In genomic region chr3:194034556-194035336, GRCh38 we compare ENCODE assay signal across 1 cellular context.
TF ChIP-seq lines count a peak whose summit lies in the region.

No MANE protein-coding gene starts in this region.

TF ChIP-seq in HepG2, 621 proteins besides CTCF, POLR2A, EP300 and RAD21 (continued from another document and continues in another):
- TF ChIP-seq HMGXB3 (CRISPR knock-in tag; IDR thresholded peaks at IDR 0.05; ENCODE audit: borderline replicate concordance) (no peak), SAFB2 (CRISPR knock-in tag; IDR thresholded peaks at IDR 0.05; ENCODE audit: borderline replicate concordance, low read depth) (no peak), SMAD1 (CRISPR knock-in tag; IDR thresholded peaks at IDR 0.05; ENCODE audit: borderline replicate concordance, low read depth) (no peak), ZHX2 (IDR thresholded peaks at IDR 0.05; ENCODE audit: low read depth) (no peak), ZHX2 (CRISPR knock-in tag; IDR thresholded peaks at IDR 0.05; ENCODE audit: borderline replicate concordance) (no peak), ZNF598 (CRISPR knock-in tag; IDR thresholded peaks at IDR 0.05; ENCODE audit: borderline replicate concordance) (no peak), GLI4 (CRISPR knock-in tag; IDR thresholded peaks at IDR 0.05; ENCODE audit: borderline replicate concordance) (no peak), ZNF333 (CRISPR knock-in tag; IDR thresholded peaks at IDR 0.05; ENCODE audit: borderline replicate concordance) (no peak), GATAD1 (CRISPR knock-in tag; IDR thresholded peaks at IDR 0.05) (no peak), ZNF570 (CRISPR knock-in tag; IDR thresholded peaks at IDR 0.05; ENCODE audit: borderline replicate concordance) (no peak), PHF20 (CRISPR knock-in tag; IDR thresholded peaks at IDR 0.05) (no peak), FOXA3 (CRISPR knock-in tag; IDR thresholded peaks at IDR 0.05) (no peak), ZNF75D (CRISPR knock-in tag; IDR thresholded peaks at IDR 0.05; ENCODE audit: borderline replicate concordance) (no peak), SP4 (CRISPR knock-in tag; IDR thresholded peaks at IDR 0.05) (no peak), ETV5 (CRISPR knock-in tag; IDR thresholded peaks at IDR 0.05; ENCODE audit: borderline replicate concordance) (no peak), SMC3 (IDR thresholded peaks at IDR 0.05; ENCODE audit: low read length) (no peak), MED1 (CRISPR knock-in tag; IDR thresholded peaks at IDR 0.05) (no peak), ZNF337 (CRISPR knock-in tag; IDR thresholded peaks at IDR 0.05; ENCODE audit: borderline replicate concordance, low read depth) (no peak), MTA1 (CRISPR knock-in tag; IDR thresholded peaks at IDR 0.05; ENCODE audit: borderline replicate concordance) (no peak), ZFP90 (CRISPR knock-in tag; IDR thresholded peaks at IDR 0.05; ENCODE audit: borderline replicate concordance) (no peak), MAF1 (CRISPR knock-in tag; IDR thresholded peaks at IDR 0.05; ENCODE audit: borderline replicate concordance) (no peak), HCFC1 (IDR thresholded peaks at IDR 0.05; ENCODE audit: low read depth, low read length) (no peak), HIC2 (CRISPR knock-in tag; IDR thresholded peaks at IDR 0.05; ENCODE audit: low read depth) (no peak), TCF7 (IDR thresholded peaks at IDR 0.05; ENCODE audit: low read depth) (no peak), SP2 (CRISPR knock-in tag; IDR thresholded peaks at IDR 0.05) (no peak), ZNF24 (IDR thresholded peaks at IDR 0.05) (no peak), TOPORS (CRISPR knock-in tag; IDR thresholded peaks at IDR 0.05) (no peak), TCF12 (IDR thresholded peaks at IDR 0.05) (no peak), TCF12 (CRISPR knock-in tag; IDR thresholded peaks at IDR 0.05) (no peak), ZNF672 (CRISPR knock-in tag; IDR thresholded peaks at IDR 0.05) (no peak)
- TF ChIP-seq, protein P1, sequence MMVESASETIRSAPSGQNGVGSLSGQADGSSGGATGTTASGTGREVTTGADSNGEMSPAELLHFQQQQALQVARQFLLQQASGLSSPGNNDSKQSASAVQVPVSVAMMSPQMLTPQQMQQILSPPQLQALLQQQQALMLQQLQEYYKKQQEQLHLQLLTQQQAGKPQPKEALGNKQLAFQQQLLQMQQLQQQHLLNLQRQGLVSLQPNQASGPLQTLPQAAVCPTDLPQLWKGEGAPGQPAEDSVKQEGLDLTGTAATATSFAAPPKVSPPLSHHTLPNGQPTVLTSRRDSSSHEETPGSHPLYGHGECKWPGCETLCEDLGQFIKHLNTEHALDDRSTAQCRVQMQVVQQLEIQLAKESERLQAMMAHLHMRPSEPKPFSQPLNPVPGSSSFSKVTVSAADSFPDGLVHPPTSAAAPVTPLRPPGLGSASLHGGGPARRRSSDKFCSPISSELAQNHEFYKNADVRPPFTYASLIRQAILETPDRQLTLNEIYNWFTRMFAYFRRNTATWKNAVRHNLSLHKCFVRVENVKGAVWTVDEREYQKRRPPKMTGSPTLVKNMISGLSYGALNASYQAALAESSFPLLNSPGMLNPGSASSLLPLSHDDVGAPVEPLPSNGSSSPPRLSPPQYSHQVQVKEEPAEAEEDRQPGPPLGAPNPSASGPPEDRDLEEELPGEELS (CRISPR knock-in tag; IDR thresholded peaks at IDR 0.05): 0 out of 2 replicates have a peak, but pooled peaks have one; percentile 20
- TF ChIP-seq, protein P2, sequence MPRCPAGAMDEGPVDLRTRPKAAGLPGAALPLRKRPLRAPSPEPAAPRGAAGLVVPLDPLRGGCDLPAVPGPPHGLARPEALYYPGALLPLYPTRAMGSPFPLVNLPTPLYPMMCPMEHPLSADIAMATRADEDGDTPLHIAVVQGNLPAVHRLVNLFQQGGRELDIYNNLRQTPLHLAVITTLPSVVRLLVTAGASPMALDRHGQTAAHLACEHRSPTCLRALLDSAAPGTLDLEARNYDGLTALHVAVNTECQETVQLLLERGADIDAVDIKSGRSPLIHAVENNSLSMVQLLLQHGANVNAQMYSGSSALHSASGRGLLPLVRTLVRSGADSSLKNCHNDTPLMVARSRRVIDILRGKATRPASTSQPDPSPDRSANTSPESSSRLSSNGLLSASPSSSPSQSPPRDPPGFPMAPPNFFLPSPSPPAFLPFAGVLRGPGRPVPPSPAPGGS (CRISPR knock-in tag; IDR thresholded peaks at IDR 0.05): no peak
- TF ChIP-seq, protein P3, sequence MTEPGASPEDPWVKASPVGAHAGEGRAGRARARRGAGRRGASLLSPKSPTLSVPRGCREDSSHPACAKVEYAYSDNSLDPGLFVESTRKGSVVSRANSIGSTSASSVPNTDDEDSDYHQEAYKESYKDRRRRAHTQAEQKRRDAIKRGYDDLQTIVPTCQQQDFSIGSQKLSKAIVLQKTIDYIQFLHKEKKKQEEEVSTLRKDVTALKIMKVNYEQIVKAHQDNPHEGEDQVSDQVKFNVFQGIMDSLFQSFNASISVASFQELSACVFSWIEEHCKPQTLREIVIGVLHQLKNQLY (CRISPR knock-in tag; IDR thresholded peaks at IDR 0.05): 0 out of 2 replicates have a peak, but pooled peaks have one; percentile 20
- TF ChIP-seq, protein P4, sequence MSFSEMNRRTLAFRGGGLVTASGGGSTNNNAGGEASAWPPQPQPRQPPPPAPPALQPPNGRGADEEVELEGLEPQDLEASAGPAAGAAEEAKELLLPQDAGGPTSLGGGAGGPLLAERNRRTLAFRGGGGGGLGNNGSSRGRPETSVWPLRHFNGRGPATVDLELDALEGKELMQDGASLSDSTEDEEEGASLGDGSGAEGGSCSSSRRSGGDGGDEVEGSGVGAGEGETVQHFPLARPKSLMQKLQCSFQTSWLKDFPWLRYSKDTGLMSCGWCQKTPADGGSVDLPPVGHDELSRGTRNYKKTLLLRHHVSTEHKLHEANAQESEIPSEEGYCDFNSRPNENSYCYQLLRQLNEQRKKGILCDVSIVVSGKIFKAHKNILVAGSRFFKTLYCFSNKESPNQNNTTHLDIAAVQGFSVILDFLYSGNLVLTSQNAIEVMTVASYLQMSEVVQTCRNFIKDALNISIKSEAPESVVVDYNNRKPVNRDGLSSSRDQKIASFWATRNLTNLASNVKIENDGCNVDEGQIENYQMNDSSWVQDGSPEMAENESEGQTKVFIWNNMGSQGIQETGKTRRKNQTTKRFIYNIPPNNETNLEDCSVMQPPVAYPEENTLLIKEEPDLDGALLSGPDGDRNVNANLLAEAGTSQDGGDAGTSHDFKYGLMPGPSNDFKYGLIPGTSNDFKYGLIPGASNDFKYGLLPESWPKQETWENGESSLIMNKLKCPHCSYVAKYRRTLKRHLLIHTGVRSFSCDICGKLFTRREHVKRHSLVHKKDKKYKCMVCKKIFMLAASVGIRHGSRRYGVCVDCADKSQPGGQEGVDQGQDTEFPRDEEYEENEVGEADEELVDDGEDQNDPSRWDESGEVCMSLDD (CRISPR knock-in tag; IDR thresholded peaks at IDR 0.05; ENCODE audit: borderline replicate concordance): no peak
- TF ChIP-seq, protein P5, sequence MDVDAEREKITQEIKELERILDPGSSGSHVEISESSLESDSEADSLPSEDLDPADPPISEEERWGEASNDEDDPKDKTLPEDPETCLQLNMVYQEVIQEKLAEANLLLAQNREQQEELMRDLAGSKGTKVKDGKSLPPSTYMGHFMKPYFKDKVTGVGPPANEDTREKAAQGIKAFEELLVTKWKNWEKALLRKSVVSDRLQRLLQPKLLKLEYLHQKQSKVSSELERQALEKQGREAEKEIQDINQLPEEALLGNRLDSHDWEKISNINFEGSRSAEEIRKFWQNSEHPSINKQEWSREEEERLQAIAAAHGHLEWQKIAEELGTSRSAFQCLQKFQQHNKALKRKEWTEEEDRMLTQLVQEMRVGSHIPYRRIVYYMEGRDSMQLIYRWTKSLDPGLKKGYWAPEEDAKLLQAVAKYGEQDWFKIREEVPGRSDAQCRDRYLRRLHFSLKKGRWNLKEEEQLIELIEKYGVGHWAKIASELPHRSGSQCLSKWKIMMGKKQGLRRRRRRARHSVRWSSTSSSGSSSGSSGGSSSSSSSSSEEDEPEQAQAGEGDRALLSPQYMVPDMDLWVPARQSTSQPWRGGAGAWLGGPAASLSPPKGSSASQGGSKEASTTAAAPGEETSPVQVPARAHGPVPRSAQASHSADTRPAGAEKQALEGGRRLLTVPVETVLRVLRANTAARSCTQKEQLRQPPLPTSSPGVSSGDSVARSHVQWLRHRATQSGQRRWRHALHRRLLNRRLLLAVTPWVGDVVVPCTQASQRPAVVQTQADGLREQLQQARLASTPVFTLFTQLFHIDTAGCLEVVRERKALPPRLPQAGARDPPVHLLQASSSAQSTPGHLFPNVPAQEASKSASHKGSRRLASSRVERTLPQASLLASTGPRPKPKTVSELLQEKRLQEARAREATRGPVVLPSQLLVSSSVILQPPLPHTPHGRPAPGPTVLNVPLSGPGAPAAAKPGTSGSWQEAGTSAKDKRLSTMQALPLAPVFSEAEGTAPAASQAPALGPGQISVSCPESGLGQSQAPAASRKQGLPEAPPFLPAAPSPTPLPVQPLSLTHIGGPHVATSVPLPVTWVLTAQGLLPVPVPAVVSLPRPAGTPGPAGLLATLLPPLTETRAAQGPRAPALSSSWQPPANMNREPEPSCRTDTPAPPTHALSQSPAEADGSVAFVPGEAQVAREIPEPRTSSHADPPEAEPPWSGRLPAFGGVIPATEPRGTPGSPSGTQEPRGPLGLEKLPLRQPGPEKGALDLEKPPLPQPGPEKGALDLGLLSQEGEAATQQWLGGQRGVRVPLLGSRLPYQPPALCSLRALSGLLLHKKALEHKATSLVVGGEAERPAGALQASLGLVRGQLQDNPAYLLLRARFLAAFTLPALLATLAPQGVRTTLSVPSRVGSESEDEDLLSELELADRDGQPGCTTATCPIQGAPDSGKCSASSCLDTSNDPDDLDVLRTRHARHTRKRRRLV (CRISPR knock-in tag; IDR thresholded peaks at IDR 0.05): no peak
